ENCODE assay signal across 1 cellular context in the genomic region with DNA sequence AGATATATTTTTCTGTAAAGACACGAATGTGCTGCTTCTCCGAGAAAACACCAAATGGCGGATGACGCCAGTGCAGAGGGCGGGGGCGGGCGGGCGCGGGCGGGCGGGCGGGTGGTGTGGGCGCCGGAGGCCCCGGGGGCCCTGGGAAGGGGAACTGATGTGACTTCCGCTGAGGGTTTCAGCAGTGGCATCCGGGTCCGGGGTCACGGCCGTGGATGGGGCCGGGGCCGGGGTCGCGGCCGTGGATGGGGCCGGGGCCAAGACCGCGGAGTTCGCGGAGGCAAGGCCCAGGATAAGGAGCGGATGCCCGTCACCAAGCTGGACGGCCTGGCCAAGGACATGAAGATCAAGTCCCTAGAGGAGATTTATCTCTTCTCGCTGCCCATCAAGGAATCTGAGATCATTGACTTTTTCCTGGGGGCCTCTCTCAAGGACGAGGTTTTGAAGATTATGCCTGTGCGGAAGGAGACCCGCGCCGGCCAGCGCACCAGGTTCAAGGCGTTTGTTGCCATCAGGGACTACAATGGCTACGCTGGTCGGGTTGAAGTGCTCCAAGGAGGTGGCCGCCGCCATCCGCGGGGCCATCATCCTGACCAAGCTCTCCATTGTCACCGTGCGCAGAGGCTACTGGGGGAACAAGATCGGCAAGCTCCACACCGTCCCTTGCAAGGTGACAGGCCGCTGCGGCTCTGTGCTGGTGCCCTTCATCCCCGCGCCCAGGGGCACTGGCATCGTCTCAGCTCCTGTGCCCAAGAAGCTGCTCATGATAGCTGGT.
TF ChIP-seq lines count a peak whose summit lies in the region.

No MANE protein-coding gene starts in this region.

TF ChIP-seq in SK-N-SH, 30 proteins besides CTCF, POLR2A, EP300 and RAD21 (continued from another document):
- TF ChIP-seq, protein P1, sequence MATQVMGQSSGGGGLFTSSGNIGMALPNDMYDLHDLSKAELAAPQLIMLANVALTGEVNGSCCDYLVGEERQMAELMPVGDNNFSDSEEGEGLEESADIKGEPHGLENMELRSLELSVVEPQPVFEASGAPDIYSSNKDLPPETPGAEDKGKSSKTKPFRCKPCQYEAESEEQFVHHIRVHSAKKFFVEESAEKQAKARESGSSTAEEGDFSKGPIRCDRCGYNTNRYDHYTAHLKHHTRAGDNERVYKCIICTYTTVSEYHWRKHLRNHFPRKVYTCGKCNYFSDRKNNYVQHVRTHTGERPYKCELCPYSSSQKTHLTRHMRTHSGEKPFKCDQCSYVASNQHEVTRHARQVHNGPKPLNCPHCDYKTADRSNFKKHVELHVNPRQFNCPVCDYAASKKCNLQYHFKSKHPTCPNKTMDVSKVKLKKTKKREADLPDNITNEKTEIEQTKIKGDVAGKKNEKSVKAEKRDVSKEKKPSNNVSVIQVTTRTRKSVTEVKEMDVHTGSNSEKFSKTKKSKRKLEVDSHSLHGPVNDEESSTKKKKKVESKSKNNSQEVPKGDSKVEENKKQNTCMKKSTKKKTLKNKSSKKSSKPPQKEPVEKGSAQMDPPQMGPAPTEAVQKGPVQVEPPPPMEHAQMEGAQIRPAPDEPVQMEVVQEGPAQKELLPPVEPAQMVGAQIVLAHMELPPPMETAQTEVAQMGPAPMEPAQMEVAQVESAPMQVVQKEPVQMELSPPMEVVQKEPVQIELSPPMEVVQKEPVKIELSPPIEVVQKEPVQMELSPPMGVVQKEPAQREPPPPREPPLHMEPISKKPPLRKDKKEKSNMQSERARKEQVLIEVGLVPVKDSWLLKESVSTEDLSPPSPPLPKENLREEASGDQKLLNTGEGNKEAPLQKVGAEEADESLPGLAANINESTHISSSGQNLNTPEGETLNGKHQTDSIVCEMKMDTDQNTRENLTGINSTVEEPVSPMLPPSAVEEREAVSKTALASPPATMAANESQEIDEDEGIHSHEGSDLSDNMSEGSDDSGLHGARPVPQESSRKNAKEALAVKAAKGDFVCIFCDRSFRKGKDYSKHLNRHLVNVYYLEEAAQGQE (IDR thresholded peaks at IDR 0.05; ENCODE audit: low read depth, low read length) = no peak
- TF ChIP-seq TAF1 (IDR thresholded peaks at IDR 0.05; ENCODE audit: borderline replicate concordance, low read depth, low read length) = peak; percentile 37; the same call in 1 of the 2 replicates
- TF ChIP-seq FOXJ3 (CRISPR knock-in tag; IDR thresholded peaks at IDR 0.05) = 0 out of 2 replicates have a peak, but pooled peaks have one; percentile 29
- TF ChIP-seq ELF1 (IDR thresholded peaks at IDR 0.05) = 0 out of 2 replicates have a peak, but pooled peaks have one; percentile 21
- TF ChIP-seq RCOR1 (IDR thresholded peaks at IDR 0.05; ENCODE audit: low read length) = no peak
